In the genomic region with DNA sequence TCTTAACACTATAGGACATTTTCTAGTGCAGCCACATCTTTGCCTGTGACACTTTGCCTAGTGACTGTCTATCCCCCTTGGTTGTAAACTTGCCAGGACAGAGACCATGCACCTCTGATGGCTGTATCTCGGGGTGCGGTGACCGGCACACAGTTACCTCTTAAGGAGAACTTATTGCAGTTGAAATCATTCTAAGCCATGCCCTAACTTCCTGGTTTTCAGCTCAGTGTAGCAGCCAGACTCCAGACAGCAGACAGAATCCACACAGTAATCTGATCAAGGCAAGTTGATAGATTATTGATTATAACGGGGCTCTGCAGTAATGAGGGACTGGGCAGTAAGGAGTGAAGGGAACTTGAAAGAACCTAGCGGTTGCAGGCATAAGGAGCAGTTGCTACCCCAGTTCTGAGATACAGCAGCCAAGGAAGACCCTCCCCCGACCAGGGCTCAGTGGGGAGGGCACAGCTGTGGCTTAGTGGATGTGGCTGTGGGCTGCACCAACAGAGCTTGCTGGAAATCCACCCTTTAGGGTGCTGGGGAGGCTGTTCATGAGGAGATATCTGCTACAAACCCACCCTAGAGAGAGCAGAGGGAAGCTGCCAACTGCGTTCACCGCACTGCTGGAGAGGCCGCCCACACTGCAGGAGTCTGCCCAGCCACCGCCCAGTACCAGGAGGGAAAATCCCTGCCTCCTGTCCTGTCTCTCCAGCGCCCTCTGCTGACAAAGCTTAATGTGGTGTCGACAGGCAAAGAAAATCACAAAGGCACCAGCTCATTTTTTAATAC, we compare ENCODE assay signal across 8 cellular contexts. TPM values are rescaled to one million over a fixed set of nuclear protein-coding genes. Genes with fewer than 3 reads are reported as not detected.
DNase-seq lines count a peak whose midpoint lies in the region; ATAC-seq and TF ChIP-seq lines count a peak whose summit lies in the region.

No MANE protein-coding gene starts in this region.

- no peaks in the 10 kb centered on the region for H3K36me3 Mint-ChIP-seq in activated T-cell treated with anti-CD3 and anti-CD28 coated beads, Interleukin-2, amount 50 U/mL, for 72 hours (ENCODE audit: insufficient read depth in 2 of 2)
- no peaks in the 10 kb centered on the region for H3K36me3 Mint-ChIP-seq in neural progenitor cell

- H3K4me1 Mint-ChIP-seq in activated T-cell treated with anti-CD3 and anti-CD28 coated beads, Interleukin-2, amount 50 U/mL, for 72 hours (ENCODE audit: low read depth): peaks cover 38% of the 10 kb centered on the region
- H3K4me1 Mint-ChIP-seq in neural progenitor cell: peaks cover 17% of the 10 kb centered on the region

- no peaks in the 10 kb centered on the region for H3K27me3 ChIP-seq in KMS-11 (ENCODE audit: insufficient read depth, low read depth)
- H3K27me3 ChIP-seq in neural progenitor cell: no peaks in the 10 kb centered on the region

- no peaks in the 10 kb centered on the region for H4K20me1 ChIP-seq in KMS-11 (ENCODE audit: insufficient read depth)
- no peaks in the 10 kb centered on the region for H4K20me1 ChIP-seq in neural progenitor cell (ENCODE audit: low read depth)

- peak; percentile 83 for TF ChIP-seq CTCF in AG09309 (IDR thresholded peaks at IDR 0.05; ENCODE audit: control insufficient read depth, insufficient read depth, low read depth, low read length, missing control alignments)
- peak; percentile 70 for TF ChIP-seq CTCF in KMS-11 (conservative IDR thresholded peaks at IDR 0.05; ENCODE audit: low read depth, low read length)
- TF ChIP-seq CTCF in fibroblast of pulmonary artery (IDR thresholded peaks at IDR 0.05; ENCODE audit: low read length, missing control alignments): peak; percentile 87
- peak; percentile 75 for TF ChIP-seq CTCF in neural progenitor cell (IDR thresholded peaks at IDR 0.05)

- H3K9ac ChIP-seq in KMS-11 (no peak overlapping the region), neural progenitor cell (no peak overlapping the region)

- H3K4me3 ChIP-seq in AG09309 (ENCODE audit: control insufficient read depth, low read depth, low read length): no peak overlapping the region
- H3K4me3 ChIP-seq in KMS-11 (IDR thresholded peaks at IDR 0.05; ENCODE audit: insufficient read depth, low read depth, low read length): no peak overlapping the region
- H3K4me3 ChIP-seq in fibroblast of pulmonary artery (replicated peaks; ENCODE audit: low read depth, low read length): no peak overlapping the region
- H3K4me3 ChIP-seq in neural progenitor cell: no peak overlapping the region

- H3K79me2 ChIP-seq in KMS-11 (ENCODE audit: insufficient read depth, low read depth) (no peaks in the 10 kb centered on the region), neural progenitor cell (ENCODE audit: low read depth) (no peaks in the 10 kb centered on the region)

- H3K36me3 ChIP-seq in KMS-11 (ENCODE audit: insufficient read depth) (no peaks in the 10 kb centered on the region), neural progenitor cell (no peaks in the 10 kb centered on the region)

- H3K9me3 Mint-ChIP-seq in activated T-cell treated with anti-CD3 and anti-CD28 coated beads, Interleukin-2, amount 50 U/mL, for 72 hours: no peaks in the 10 kb centered on the region
- H3K9me3 Mint-ChIP-seq in neural progenitor cell: peaks cover 5% of the 10 kb centered on the region

- DNase-seq in AG09309 (ENCODE audit: low read depth) (no peak), GM19238 (ENCODE audit: insufficient read length, low spot score) (peak; percentile 79), RKO (ENCODE audit: low spot score) (peak; percentile 80), fibroblast of pulmonary artery (ENCODE audit: low read depth) (peak; percentile 87), neural progenitor cell (ENCODE audit: low spot score) (peak; percentile 94), stromal cell of bone marrow (ENCODE audit: low read depth) (peak; percentile 62)
- DNase-seq in activated T-cell treated with anti-CD3 and anti-CD28 coated beads, Interleukin-2, amount 50 U/mL, for 72 hours: peak; percentile 86 to 90

- H3K4me3 Mint-ChIP-seq in activated T-cell treated with anti-CD3 and anti-CD28 coated beads, Interleukin-2, amount 50 U/mL, for 72 hours: peak overlapping the region; percentile 1 to 13
- H3K4me3 Mint-ChIP-seq in neural progenitor cell: peak overlapping the region; percentile 6

- H3K4me2 ChIP-seq in KMS-11 (peak overlapping the region; percentile 35; the same call in 1 of the 2 replicates), neural progenitor cell (peak overlapping the region; percentile 46)

- no peak overlapping the region for H3K27ac Mint-ChIP-seq in activated T-cell treated with anti-CD3 and anti-CD28 coated beads, Interleukin-2, amount 50 U/mL, for 72 hours
- no peak overlapping the region for H3K27ac Mint-ChIP-seq in neural progenitor cell

- H3K27ac ChIP-seq in KMS-11 (no peak overlapping the region), neural progenitor cell (no peak overlapping the region)

- H3F3A ChIP-seq in neural progenitor cell (ENCODE audit: low read depth): no peaks in the 10 kb centered on the region

- ATAC-seq in activated T-cell treated with anti-CD3 and anti-CD28 coated beads, Interleukin-2, amount 50 U/mL, for 72 hours (replicated peaks in 1 of 2): peak; percentile 89

- H3K4me1 ChIP-seq in KMS-11 (ENCODE audit: low read depth, poor library complexity, severe bottlenecking) (peaks cover 20% of the 10 kb centered on the region), neural progenitor cell (peaks cover 7% of the 10 kb centered on the region)

- no peaks in the 10 kb centered on the region for H3K9me3 ChIP-seq in neural progenitor cell (ENCODE audit: low read depth)

- H3K27me3 Mint-ChIP-seq in activated T-cell treated with anti-CD3 and anti-CD28 coated beads, Interleukin-2, amount 50 U/mL, for 72 hours (ENCODE audit: low read depth): no peaks in the 10 kb centered on the region
- H3K27me3 Mint-ChIP-seq in neural progenitor cell (ENCODE audit: insufficient read depth, low read depth): peaks cover 11% of the 10 kb centered on the region

- H2AFZ ChIP-seq in KMS-11 (ENCODE audit: low read depth) (peak overlapping the region; percentile 47; the same call in 1 of the 2 replicates), neural progenitor cell (replicated peaks) (peak overlapping the region; percentile 93)

RNA-seq across cellular contexts. Expression of a gene that starts 58.2 kb away (rescaled TPM):
- 1 to 10 TPM; 2.6 to 2.8 TPM for total RNA-seq in activated T-cell treated with anti-CD3 and anti-CD28 coated beads, Interleukin-2, amount 50 U/mL, for 72 hours
- 4.0 and 13.4 TPM in 2 replicates for total RNA-seq in neural progenitor cell (ENCODE audit: low replicate concordance)
